ENCODE assay signal across 32 cellular contexts in the genomic region with DNA sequence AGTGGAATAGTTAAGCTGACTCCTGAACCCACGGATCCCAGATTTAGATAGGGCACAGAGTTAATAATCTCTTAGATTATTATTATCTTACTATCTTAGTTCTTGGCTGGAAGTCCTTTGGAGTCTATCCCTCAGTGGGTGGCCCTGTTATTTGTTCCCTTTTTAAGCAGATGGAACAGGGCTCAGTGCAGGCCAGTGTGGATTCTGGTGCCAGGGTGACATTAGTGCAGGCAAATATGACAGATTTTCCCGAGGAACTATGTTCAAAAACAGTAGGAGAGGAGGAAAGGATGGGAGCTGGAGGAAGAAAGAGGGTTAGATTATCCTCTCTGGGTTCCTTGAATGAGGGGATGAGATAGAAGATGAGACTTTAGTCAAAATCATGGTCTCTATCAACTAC. TPM values are rescaled to one million over a fixed set of nuclear protein-coding genes. Genes with fewer than 3 reads are reported as not detected.
"Had no signal": no experiment of that assay in that cellular context is flagged by ENCODE, and none has a peak within 500 bp of the region (broad histone marks: within the 10 kb centered on the region; RNA-seq: fewer than 3 reads in every experiment).

No MANE protein-coding gene starts in this region.

- H3K36me3 ChIP-seq: esophagus squamous epithelium, gastrocnemius medialis, heart right ventricle, left lung, lower lobe of right lung had no signal

- DNase-seq: cortex of kidney; effector CD8-positive, alpha-beta T cell; effector memory CD8-positive, alpha-beta T cell; endodermal cell; erythroblast; esophagus squamous epithelium; foreskin fibroblast; foreskin melanocyte; gastrocnemius medialis; glutamatergic neuron; head of caudate nucleus; heart right ventricle; hippocampal formation; left cardiac atrium; left lung; left ventricle myocardium superior; lower lobe of right lung; mesenchymal stem cell; mucosa of descending colon; naive B cell; naive thymus-derived CD8-positive, alpha-beta T cell had no signal

- H3K27ac ChIP-seq: epithelial cell of prostate, esophagus squamous epithelium, gastrocnemius medialis, heart right ventricle, left lung, lower lobe of right lung had no signal

- H3K9me3 ChIP-seq: esophagus squamous epithelium, gastrocnemius medialis, heart right ventricle, left lung, lower lobe of right lung, mucosa of descending colon had no signal

- H3K4me3 ChIP-seq: esophagus squamous epithelium, gastrocnemius medialis, heart right ventricle, left lung, lower lobe of right lung, mucosa of descending colon had no signal

- ATAC-seq: effector memory CD8-positive, alpha-beta T cell; esophagus mucosa; gastrocnemius medialis; heart right ventricle; left cardiac atrium; left lung; left ventricle myocardium superior; lower lobe of right lung; mucosa of descending colon; naive thymus-derived CD8-positive, alpha-beta T cell had no signal

- H3K4me1 ChIP-seq: esophagus squamous epithelium, gastrocnemius medialis, heart right ventricle, left lung, lower lobe of right lung had no signal

RNA-seq across cellular contexts. Expression of a gene that starts 41.4 kb away (rescaled TPM):
- total RNA-seq: dermis microvascular lymphatic vessel endothelial cell; endodermal cell; esophagus mucosa; esophagus squamous epithelium; gastrocnemius medialis; glomerular endothelial cell; kidney epithelial cell; left lung; lower leg skin; lower lobe of right lung; lung microvascular endothelial cell; mesenteric fat pad; mesothelial cell of epicardium; mucosa of descending colon; myocyte; naive thymus-derived CD8-positive, alpha-beta T cell had no signal
- polyA plus RNA-seq: keratinocyte; naive thymus-derived CD8-positive, alpha-beta T cell had no signal
